ENCODE assay signal across 8 cellular contexts in genomic region chr12:47808574-47809380, GRCh38. TPM values are rescaled to one million over a fixed set of nuclear protein-coding genes. Genes with fewer than 3 reads are reported as not detected.
DNase-seq lines count a peak whose midpoint lies in the region; ATAC-seq and TF ChIP-seq lines count a peak whose summit lies in the region.

No MANE protein-coding gene starts in this region.

- H3K4me3 ChIP-seq in rectal smooth muscle tissue (ENCODE audit: low read length) = no peak overlapping the region

- H3K36me3 ChIP-seq in rectal smooth muscle tissue (ENCODE audit: control insufficient read depth, insufficient read depth, low read length) = no peaks in the 10 kb centered on the region

- peak; percentile 65 for TF ChIP-seq CTCF in HFFc6 (IDR thresholded peaks at IDR 0.05)
- TF ChIP-seq CTCF in endothelial cell (IDR thresholded peaks at IDR 0.05; ENCODE audit: unreplicated experiment) = no peak

- ATAC-seq in GM19023 (IDR thresholded peaks at IDR 0.05; ENCODE audit: unreplicated experiment) = no peak

- CTCF ChIA-PET in activated CD4-positive, alpha-beta T cell treated with anti-CD3 and anti-CD28 coated beads, Interleukin-2, amount 10 ng/mL, durations not matched to agents 7 days and 5 days (lab: Charles Lee) = interaction anchor here (0.7 to 17.2 kb wide), 15 partner anchors 8 to 93 kb away, joined by 3 to 309 read pairs (median 4); partner anchors contain the start of gene HDAC7

- peak overlapping the region; percentile 63 for H3K27ac ChIP-seq in rectal smooth muscle tissue (ENCODE audit: low read depth, low read length)

- no peaks in the 10 kb centered on the region for H3K27me3 ChIP-seq in rectal smooth muscle tissue (ENCODE audit: control insufficient read depth, insufficient read depth, low read length)

- H3K27me3 Mint-ChIP-seq in HFFc6 (ENCODE audit: insufficient read depth) (peaks cover 2% of the 10 kb centered on the region), endothelial cell (ENCODE audit: unreplicated experiment) (peaks cover 35% of the 10 kb centered on the region)
- H3K27me3 Mint-ChIP-seq in activated CD4-positive, alpha-beta T cell treated with anti-CD3 and anti-CD28 coated beads, Interleukin-2, amount 10 ng/mL, durations not matched to agents 7 days and 5 days = no peaks in the 10 kb centered on the region

- in situ Hi-C loops in ACHN (cut with HindIII; ENCODE audit: low pct_ligation_motif_present, low pct_unique_long_range_greater_than_20kb, low sequenced_read_pairs) = no loop called here

- H3K36me3 Mint-ChIP-seq in HFFc6 (ENCODE audit: low read depth) (peaks cover 5% of the 10 kb centered on the region), endothelial cell (ENCODE audit: low read depth, unreplicated experiment) (peaks cover 24% of the 10 kb centered on the region)
- peaks cover 66% of the 10 kb centered on the region for H3K36me3 Mint-ChIP-seq in activated CD4-positive, alpha-beta T cell treated with anti-CD3 and anti-CD28 coated beads, Interleukin-2, amount 10 ng/mL, durations not matched to agents 7 days and 5 days (ENCODE audit: low read depth)

- DNase-seq in ACHN (peak; percentile 56), HFFc6 (peak; percentile 41), endothelial cell (ENCODE audit: low spot score) (no peak), occipital lobe (lab: John Stamatoyannopoulos, UW) (no peak), midbrain (lab: John Stamatoyannopoulos, UW) (no peak)
- peak; percentile 59 for DNase-seq in activated CD4-positive, alpha-beta T cell treated with anti-CD3 and anti-CD28 coated beads, Interleukin-2, amount 10 ng/mL, durations not matched to agents 7 days and 5 days

- H3K4me3 Mint-ChIP-seq in HFFc6 (peak overlapping the region; percentile 67), endothelial cell (ENCODE audit: unreplicated experiment) (peak overlapping the region; percentile 56)
- peak overlapping the region; percentile 73 for H3K4me3 Mint-ChIP-seq in activated CD4-positive, alpha-beta T cell treated with anti-CD3 and anti-CD28 coated beads, Interleukin-2, amount 10 ng/mL, durations not matched to agents 7 days and 5 days

- H3K27ac Mint-ChIP-seq in HFFc6 (peak overlapping the region; percentile 96), endothelial cell (ENCODE audit: unreplicated experiment) (peak overlapping the region; percentile 93)
- peak overlapping the region; percentile 93 for H3K27ac Mint-ChIP-seq in activated CD4-positive, alpha-beta T cell treated with anti-CD3 and anti-CD28 coated beads, Interleukin-2, amount 10 ng/mL, durations not matched to agents 7 days and 5 days

- no peaks in the 10 kb centered on the region for H3K9me3 Mint-ChIP-seq in HFFc6
- H3K9me3 Mint-ChIP-seq in activated CD4-positive, alpha-beta T cell treated with anti-CD3 and anti-CD28 coated beads, Interleukin-2, amount 10 ng/mL, durations not matched to agents 7 days and 5 days = no peaks in the 10 kb centered on the region
- H3K9me3 Mint-ChIP-seq in endothelial cell (ENCODE audit: unreplicated experiment) = no peaks in the 10 kb centered on the region

- POLR2A ChIA-PET in activated CD4-positive, alpha-beta T cell treated with anti-CD3 and anti-CD28 coated beads, Interleukin-2, amount 10 ng/mL, durations not matched to agents 7 days and 5 days (lab: Charles Lee) = interaction anchor here (0.6 to 1.8 kb wide), 4 partner anchors 9 to 26 kb away, joined by 4 to 8 read pairs (median 4); no protein-coding TSS in a partner anchor

- H3K4me1 ChIP-seq in rectal smooth muscle tissue (ENCODE audit: control insufficient read depth, insufficient read depth, low read length) = peaks cover 85% of the 10 kb centered on the region

- H3K4me1 Mint-ChIP-seq in HFFc6 (ENCODE audit: low read depth) (peaks cover 93% of the 10 kb centered on the region), endothelial cell (ENCODE audit: unreplicated experiment) (peaks cover 86% of the 10 kb centered on the region)
- H3K4me1 Mint-ChIP-seq in activated CD4-positive, alpha-beta T cell treated with anti-CD3 and anti-CD28 coated beads, Interleukin-2, amount 10 ng/mL, durations not matched to agents 7 days and 5 days = peaks cover 96% of the 10 kb centered on the region

- no peak overlapping the region for H3K9ac ChIP-seq in rectal smooth muscle tissue (ENCODE audit: low read length)

RNA-seq across cellular contexts. Expression of gene HDAC7, which starts 10.9 kb away (rescaled TPM):
- 100 to 1,000 TPM; 104 to 120 (median 108) TPM for total RNA-seq in HFFc6 (2021; fragmentation: NEBNext Ultra II Directional; extraction: Animal tissue kit (Norgen Biotek cat#: 25700))
- total RNA-seq in activated CD4-positive, alpha-beta T cell treated with anti-CD3 and anti-CD28 coated beads, Interleukin-2, amount 10 ng/mL, durations not matched to agents 7 days and 5 days = 100 to 1,000 TPM; 218 to 232 TPM
- total RNA-seq in endothelial cell (ENCODE audit: unreplicated experiment) (387 TPM), occipital lobe (5.9 TPM)

RNA-seq across cellular contexts. Expression of gene SLC48A1, which starts 35.7 kb away (rescaled TPM):
- 10 to 100 TPM; 18.8 to 24.5 (median 21.0) TPM for total RNA-seq in HFFc6 (2021; fragmentation: NEBNext Ultra II Directional; extraction: Animal tissue kit (Norgen Biotek cat#: 25700))
- 1 to 10 TPM; 7.9 to 9.1 TPM for total RNA-seq in activated CD4-positive, alpha-beta T cell treated with anti-CD3 and anti-CD28 coated beads, Interleukin-2, amount 10 ng/mL, durations not matched to agents 7 days and 5 days
- total RNA-seq in endothelial cell (ENCODE audit: unreplicated experiment) = 65.5 TPM
- 11.1 TPM for total RNA-seq in occipital lobe

RNA-seq across cellular contexts. Expression of gene RAPGEF3, which starts 50.1 kb away (rescaled TPM):
- total RNA-seq in HFFc6 (2021; fragmentation: NEBNext Ultra II Directional; extraction: Animal tissue kit (Norgen Biotek cat#: 25700)) = 1 to 10 TPM; 2.0 to 4.1 (median 3.1) TPM
- total RNA-seq in activated CD4-positive, alpha-beta T cell treated with anti-CD3 and anti-CD28 coated beads, Interleukin-2, amount 10 ng/mL, durations not matched to agents 7 days and 5 days = under 1 TPM in 1 of 2 experiments, not detected in 1; 0.15 TPM
- 81.5 TPM for total RNA-seq in endothelial cell (ENCODE audit: unreplicated experiment)
- total RNA-seq in occipital lobe = 9.0 TPM

Comparison
In these comparisons a context has a peak if more than half of its experiments do, and no peak if none do; other contexts are left out.
1. DNase-seq: peak in ACHN (single experiment), HFFc6 (single experiment) and activated CD4-positive, alpha-beta T cell treated with anti-CD3 and anti-CD28 coated beads, Interleukin-2, amount 10 ng/mL, durations not matched to agents 7 days and 5 days (single experiment); none in endothelial cell (single experiment), occipital lobe (single experiment) and midbrain (single experiment).
2. RNA of gene HDAC7, which starts 10.9 kb away (total RNA-seq): 387 TPM in endothelial cell (single experiment), 218 to 232 TPM in activated CD4-positive, alpha-beta T cell treated with anti-CD3 and anti-CD28 coated beads, Interleukin-2, amount 10 ng/mL, durations not matched to agents 7 days and 5 days and 104 to 120 TPM in HFFc6; 5.9 TPM in occipital lobe (single experiment); every median in the first group is over 10 times any median in the second.
3. Peak in every context shown above with its lines, with median percentiles within 50 percentile points of each other: H3K27ac Mint-ChIP-seq and H3K4me3 Mint-ChIP-seq.